In genomic region chr12:113077057-113077858, GRCh38 we compare ENCODE assay signal across 22 cellular contexts. TPM values are rescaled to one million over a fixed set of nuclear protein-coding genes. Genes with fewer than 3 reads are reported as not detected.
DNase-seq lines count a peak whose midpoint lies in the region; TF ChIP-seq lines count a peak whose summit lies in the region.
"Had no signal": no experiment of that assay in that cellular context is flagged by ENCODE, and none has a peak within 500 bp of the region (broad histone marks: within the 10 kb centered on the region; RNA-seq: fewer than 3 reads in every experiment).

No MANE protein-coding gene starts in this region.

- intact Hi-C loops in uterus (cut with DNase I; ENCODE audit: low total_unique reads) (no loop called here), esophagus squamous epithelium (cut with DNase I) (no loop called here)

- H3K9ac ChIP-seq in ES-I3 (ENCODE audit: low read depth, low read length): peak overlapping the region; percentile 37
- no peak overlapping the region for H3K9ac ChIP-seq in neural progenitor cell

- H3K4me1 Mint-ChIP-seq in IgD-negative memory B cell: peaks cover 37 to 64% (median 52%) of the 10 kb centered on the region in 3 donors
- peaks cover 15% of the 10 kb centered on the region for H3K4me1 Mint-ChIP-seq in neural progenitor cell

- no peaks in the 10 kb centered on the region for H3K36me3 ChIP-seq in ES-I3 (ENCODE audit: insufficient read depth, low read length)
- no peaks in the 10 kb centered on the region for H3K36me3 ChIP-seq in iPS DF 6.9 (ENCODE audit: control insufficient read depth, insufficient read depth, low read length)
- no peaks in the 10 kb centered on the region for H3K36me3 ChIP-seq in neural progenitor cell
- no peaks in the 10 kb centered on the region for H3K36me3 ChIP-seq in uterus
- H3K36me3 ChIP-seq in esophagus squamous epithelium: no peaks in the 10 kb centered on the region
- H3K36me3 ChIP-seq: colonic mucosa, transverse colon had no signal

- TF ChIP-seq CTCF in neural progenitor cell (IDR thresholded peaks at IDR 0.05): no peak
- no peak for TF ChIP-seq CTCF in uterus (IDR thresholded peaks at IDR 0.05)
- no peak for TF ChIP-seq CTCF in esophagus squamous epithelium (IDR thresholded peaks at IDR 0.05)

- H3F3A ChIP-seq in neural progenitor cell (ENCODE audit: low read depth): no peaks in the 10 kb centered on the region

- H3K27me3 ChIP-seq in iPS DF 6.9 (ENCODE audit: control insufficient read depth, insufficient read depth, low read length) (peaks cover 15% of the 10 kb centered on the region), neural progenitor cell (peaks cover 65% of the 10 kb centered on the region), uterus (no peaks in the 10 kb centered on the region), esophagus squamous epithelium (peaks cover 0 to 78% (median 0%) of the 10 kb centered on the region in 4 donors)

- WGBS in iPS DF 6.9 (ENCODE audit: insufficient coverage, insufficient read length): no CpG with 5 or more reads among the region's 70 CpGs
- WGBS in esophagus squamous epithelium, 2 donors: 53 to 68% methylated on average over 6 to 20 of the region's 70 CpGs

- H3K9me3 Mint-ChIP-seq in IgD-negative memory B cell (no peaks in the 10 kb centered on the region), neural progenitor cell (no peaks in the 10 kb centered on the region)
- H3K9me3 Mint-ChIP-seq: T-cell had no signal

- TF ChIP-seq POLR2A in uterus (IDR thresholded peaks at IDR 0.05) (no peak), esophagus squamous epithelium (IDR thresholded peaks at IDR 0.05) (no peak)

- no peaks in the 10 kb centered on the region for H3K9me3 ChIP-seq in ES-I3 (ENCODE audit: control insufficient read depth, insufficient read depth, low read length)
- no peaks in the 10 kb centered on the region for H3K9me3 ChIP-seq in iPS DF 6.9 (ENCODE audit: control insufficient read depth, insufficient read depth, low read length)
- no peaks in the 10 kb centered on the region for H3K9me3 ChIP-seq in neural progenitor cell (ENCODE audit: low read depth)
- H3K9me3 ChIP-seq in uterus: no peaks in the 10 kb centered on the region
- H3K9me3 ChIP-seq in esophagus squamous epithelium: no peaks in the 10 kb centered on the region
- H3K9me3 ChIP-seq: Caco-2, colonic mucosa, transverse colon had no signal

- no peak for DNase-seq in iPS DF 6.9 (ENCODE audit: low read depth, low spot score)
- peak; percentile 34 for DNase-seq in neural progenitor cell (ENCODE audit: low spot score)
- no peak for DNase-seq in uterus
- no peak for DNase-seq in H4 (ENCODE audit: low spot score)
- DNase-seq in esophagus squamous epithelium (lab: John Stamatoyannopoulos, UW): no peak
- DNase-seq in mucosa of gallbladder (ENCODE audit: low spot score): no peak
- DNase-seq: activated CD4-positive, alpha-beta T cell treated with anti-CD3 and anti-CD28 coated beads for 48 hours; activated CD8-positive, alpha-beta memory T cell treated with anti-CD3 and anti-CD28 coated beads, Interleukin-2, amount 50 U/mL, for 4 hours; activated effector memory CD4-positive, alpha-beta T cell treated with Interleukin-2 at 50 U/mL for 16 hours; Caco-2; colonic mucosa; hippocampal formation; NCI-H1092 treated with DMSO at 0.1 percent for 48 hours; NCI-H2107; NCI-H526 treated with DMSO at 0.1 percent for 48 hours; SHP77; stimulated activated naive CD4-positive, alpha-beta T cell treated with Interleukin-2 at 50 U/mL for 16 hours; T-cell; transverse colon had no signal

- H3K27ac ChIP-seq in iPS DF 6.9 (ENCODE audit: low read length): no peak overlapping the region
- no peak overlapping the region for H3K27ac ChIP-seq in neural progenitor cell
- H3K27ac ChIP-seq in uterus: no peak overlapping the region
- no peak overlapping the region for H3K27ac ChIP-seq in esophagus squamous epithelium
- H3K27ac ChIP-seq: colonic mucosa, transverse colon had no signal

- no peaks in the 10 kb centered on the region for H3K79me2 ChIP-seq in neural progenitor cell (ENCODE audit: low read depth)

- peak overlapping the region in 3 of 4 donors; percentile 70 to 90 (median 78) for H3K4me3 Mint-ChIP-seq in IgD-negative memory B cell
- H3K4me3 Mint-ChIP-seq in neural progenitor cell: no peak overlapping the region
- H3K4me3 Mint-ChIP-seq: T-cell had no signal

- no peak overlapping the region for H2AFZ ChIP-seq in neural progenitor cell (replicated peaks)

- peaks cover 29% of the 10 kb centered on the region for H4K20me1 ChIP-seq in neural progenitor cell (ENCODE audit: low read depth)

- H3K4me2 ChIP-seq in neural progenitor cell: peak overlapping the region; percentile 86

- H3K36me3 Mint-ChIP-seq in IgD-negative memory B cell: no peaks in the 10 kb centered on the region
- H3K36me3 Mint-ChIP-seq in neural progenitor cell: no peaks in the 10 kb centered on the region

- no peaks in the 10 kb centered on the region for H3K4me1 ChIP-seq in ES-I3 (ENCODE audit: insufficient read depth, low read length)
- H3K4me1 ChIP-seq in iPS DF 6.9 (ENCODE audit: control insufficient read depth, insufficient read depth, low read length): no peaks in the 10 kb centered on the region
- H3K4me1 ChIP-seq in neural progenitor cell: no peaks in the 10 kb centered on the region
- no peaks in the 10 kb centered on the region for H3K4me1 ChIP-seq in uterus
- H3K4me1 ChIP-seq in esophagus squamous epithelium: no peaks in the 10 kb centered on the region
- H3K4me1 ChIP-seq: Caco-2, colonic mucosa, transverse colon had no signal

- H3K27ac Mint-ChIP-seq in IgD-negative memory B cell (peak overlapping the region in 2 of 3 donors; percentile 47 to 63), neural progenitor cell (no peak overlapping the region)
- H3K27ac Mint-ChIP-seq: T-cell had no signal

- H3K4me3 ChIP-seq in iPS DF 6.9 (ENCODE audit: low read length) (peak overlapping the region; percentile 37; the same call in 1 of the 2 replicates), neural progenitor cell (peak overlapping the region; percentile 49), uterus (no peak overlapping the region), esophagus squamous epithelium (no peak overlapping the region)
- H3K4me3 ChIP-seq: colonic mucosa, transverse colon had no signal

- H3K27me3 Mint-ChIP-seq in IgD-negative memory B cell (peaks cover 3% of the 10 kb centered on the region), neural progenitor cell (ENCODE audit: insufficient read depth, low read depth) (peaks cover 51% of the 10 kb centered on the region)
- H3K27me3 Mint-ChIP-seq: T-cell had no signal

RNA-seq across cellular contexts. Expression of gene DTX1, which starts 20.7 kb away (rescaled TPM):
- polyA plus RNA-seq in IgD-negative memory B cell: 0.61 TPM
- total RNA-seq in neural progenitor cell (ENCODE audit: low replicate concordance) (0.49 and 5.2 TPM in 2 replicates), uterus (1 to 10 TPM; 2.4 to 8.6 (median 3.1) TPM), esophagus squamous epithelium (1 to 10 TPM in 3 of 4 donors, under 1 TPM in 1; 0.49 to 4.8 (median 1.8) TPM), mucosa of gallbladder (4.1 TPM)
- 1.3 and 2.8 TPM in 2 replicates for total RNA-seq in H4 (2014; rRNA removed; shearing (Covaris generic))
- total RNA-seq: Caco-2 had no signal

RNA-seq across cellular contexts. Expression of gene RASAL1, which starts 58.3 kb away (rescaled TPM):
- not detected for polyA plus RNA-seq in IgD-negative memory B cell
- total RNA-seq in neural progenitor cell (ENCODE audit: low replicate concordance) (0.50 and 1.4 TPM in 2 replicates), uterus (1 to 10 TPM in 1 of 4 donors, not detected in 3; 6.8 TPM), esophagus squamous epithelium (10 to 100 TPM; 17.4 to 98.7 (median 56.6) TPM), mucosa of gallbladder (0.92 TPM)
- total RNA-seq in H4 (2014; rRNA removed; shearing (Covaris generic)): 0.08 TPM in 1 of 2 replicates, not detected in the other
- total RNA-seq: Caco-2, LHCN-M2 had no signal

Comparison
In these comparisons a context has a peak if more than half of its experiments do, and no peak if none do; other contexts are left out.
1. H3K4me3 ChIP-seq: peak in iPS DF 6.9 (single experiment) and neural progenitor cell (single experiment); none in uterus (0 of 2) and esophagus squamous epithelium (0 of 4).